17 cellular contexts compared by ENCODE assay signal in the genomic region with DNA sequence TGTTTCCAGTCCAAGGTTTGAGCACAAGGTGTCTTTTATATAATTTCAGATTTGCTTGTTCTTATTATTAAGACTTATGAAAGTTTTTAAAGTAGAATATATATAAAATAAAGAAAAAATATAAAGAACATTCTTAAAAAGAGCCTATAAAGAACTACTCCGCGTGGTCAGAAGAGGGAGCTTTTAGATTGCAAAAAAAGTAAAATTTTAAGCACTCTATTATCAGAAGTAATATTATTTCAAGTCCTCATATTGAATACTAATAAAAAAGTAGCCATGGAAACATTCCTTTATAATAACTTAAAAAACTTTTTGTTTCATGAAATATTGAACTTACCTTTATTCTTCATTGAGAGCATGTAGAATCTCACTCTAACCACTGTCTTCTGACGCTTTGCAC. TPM values are rescaled to one million over a fixed set of nuclear protein-coding genes. Genes with fewer than 3 reads are reported as not detected.
DNase-seq lines count a peak whose midpoint lies in the region; ATAC-seq and TF ChIP-seq lines count a peak whose summit lies in the region.
"Had no signal": no experiment of that assay in that cellular context is flagged by ENCODE, and none has a peak within 500 bp of the region (broad histone marks: within the 10 kb centered on the region; RNA-seq: fewer than 3 reads in every experiment).

No MANE protein-coding gene starts in this region.

- H2AFZ ChIP-seq in SK-N-SH (ENCODE audit: low read depth) (no peak overlapping the region), PC-3 (ENCODE audit: low read length) (no peak overlapping the region)

- ATAC-seq in SK-N-SH treated with all-trans-retinoic acid at 6 μM for 48 hours (no peak), PC-3 (no peak), psoas muscle (no peak), gastroesophageal sphincter (no peak)
- ATAC-seq: stimulated activated naive CD8-positive, alpha-beta T cell treated with anti-CD3 and anti-CD28 coated beads, Interleukin-15, Interleukin-2, amounts not matched to agents 100 U/mL and 50 U/mL, for 24 hours had no signal

- TF ChIP-seq POLR2A in gastroesophageal sphincter (IDR thresholded peaks at IDR 0.05) = no peak

- TF ChIP-seq RAD21 in SK-N-SH (IDR thresholded peaks at IDR 0.05; ENCODE audit: low read length) = peak; percentile 63

- H3K27ac ChIP-seq in SK-N-SH (ENCODE audit: low read depth in 2 of 2, low read length in 1 of 2) = no peak overlapping the region
- no peak overlapping the region for H3K27ac ChIP-seq in PC-3 (ENCODE audit: low read length)
- H3K27ac ChIP-seq in psoas muscle = no peak overlapping the region
- H3K27ac ChIP-seq in tibial artery = no peak overlapping the region
- H3K27ac ChIP-seq in gastroesophageal sphincter = no peak overlapping the region
- H3K27ac ChIP-seq: epithelial cell of prostate, SJSA1 had no signal

- H3K4me3 ChIP-seq in SK-N-SH (ENCODE audit: low read depth in 2 of 2, low read length in 1 of 2) (no peak overlapping the region), PC-3 (ENCODE audit: low read length) (no peak overlapping the region), epithelial cell of esophagus (ENCODE audit: low read length) (no peak overlapping the region), psoas muscle (no peak overlapping the region), tibial artery (no peak overlapping the region), gastroesophageal sphincter (no peak overlapping the region)
- H3K4me3 ChIP-seq: MG63, SJSA1 had no signal

- H3K27me3 ChIP-seq in SK-N-SH (ENCODE audit: insufficient read depth) = no peaks in the 10 kb centered on the region
- peaks cover 20% of the 10 kb centered on the region for H3K27me3 ChIP-seq in PC-3 (ENCODE audit: low read length)
- no peaks in the 10 kb centered on the region for H3K27me3 ChIP-seq in psoas muscle (ENCODE audit: insufficient read depth in 3 of 3, low read length in 2 of 3)
- no peaks in the 10 kb centered on the region for H3K27me3 ChIP-seq in tibial artery
- H3K27me3 ChIP-seq in gastroesophageal sphincter = no peaks in the 10 kb centered on the region
- H3K27me3 ChIP-seq: MG63, SJSA1 had no signal

- DNase-seq in SK-N-SH = no peak
- peak; percentile 16 for DNase-seq in PC-3
- peak; percentile 11 for DNase-seq in epithelial cell of esophagus (ENCODE audit: low read depth)
- no peak for DNase-seq in psoas muscle
- DNase-seq in central memory CD4-positive, alpha-beta T cell = no peak
- DNase-seq in tibial artery = no peak
- DNase-seq: activated CD4-positive, CD25-positive, alpha-beta regulatory T cell; activated T-cell treated with anti-CD3 and anti-CD28 coated beads, Interleukin-2, amount 50 U/mL, for 24 hours; GF-D8; MG63; stimulated activated CD4-positive, alpha-beta T cell treated with anti-CD3 and anti-CD28 coated beads, Interleukin-4, amount 100 ng/mL, for 4 hours; stimulated activated naive CD8-positive, alpha-beta T cell treated with anti-CD3 and anti-CD28 coated beads, Interleukin-15, Interleukin-2, amounts not matched to agents 100 U/mL and 50 U/mL, for 24 hours had no signal

- intact Hi-C loops in PC-3 (cut with micrococcal nuclease) (loop anchor here (5.0 kb wide), 1 partner anchor 310 kb away; no protein-coding TSS in a partner anchor), psoas muscle (cut with DNase I) (no loop called here), tibial artery (cut with DNase I; ENCODE audit: low total_unique reads) (no loop called here)

- H3K9me2 ChIP-seq in SK-N-SH (no peaks in the 10 kb centered on the region), PC-3 (replicated peaks; ENCODE audit: low read length) (no peaks in the 10 kb centered on the region)

- WGBS in SK-N-SH (ENCODE audit: low lambda C conversion rate) = 51% methylated on average over 3 of the region's 3 CpGs
- WGBS in psoas muscle, 3 donors = 71 to 77% (median 73%) methylated on average over 3 of the region's 3 CpGs
- WGBS in gastroesophageal sphincter (ENCODE audit: low coverage in 1 of 2), 2 donors = 63 to 65% methylated on average over 3 of the region's 3 CpGs

- H3K9ac ChIP-seq in SK-N-SH (no peak overlapping the region), PC-3 (ENCODE audit: low read length) (no peak overlapping the region)

- TF ChIP-seq CTCF in SK-N-SH (IDR thresholded peaks at IDR 0.05) (no peak), PC-3 (conservative IDR thresholded peaks at IDR 0.05; ENCODE audit: low read depth, low read length) (peak; percentile 39), epithelial cell of esophagus (IDR thresholded peaks at IDR 0.05; ENCODE audit: insufficient read depth, low read depth, low read length, missing control alignments) (peak; percentile 26), psoas muscle (IDR thresholded peaks at IDR 0.05) (peak; percentile 11), tibial artery (IDR thresholded peaks at IDR 0.05) (no peak), gastroesophageal sphincter (IDR thresholded peaks at IDR 0.05) (no peak)

- H3K79me2 ChIP-seq in SK-N-SH (ENCODE audit: insufficient read depth) = no peaks in the 10 kb centered on the region
- no peaks in the 10 kb centered on the region for H3K79me2 ChIP-seq in PC-3 (ENCODE audit: low read length)

- H3K4me1 ChIP-seq in SK-N-SH (ENCODE audit: control insufficient read depth in 1 of 2, insufficient read depth in 2 of 2, low read depth in 1 of 2, low read length in 1 of 2) = no peaks in the 10 kb centered on the region
- H3K4me1 ChIP-seq in PC-3 (ENCODE audit: insufficient read depth, low read length) = no peaks in the 10 kb centered on the region
- no peaks in the 10 kb centered on the region for H3K4me1 ChIP-seq in psoas muscle
- no peaks in the 10 kb centered on the region for H3K4me1 ChIP-seq in tibial artery
- H3K4me1 ChIP-seq in gastroesophageal sphincter = no peaks in the 10 kb centered on the region
- H3K4me1 ChIP-seq: SJSA1 had no signal

- no peak overlapping the region for H3K4me2 ChIP-seq in SK-N-SH
- no peak overlapping the region for H3K4me2 ChIP-seq in PC-3 (ENCODE audit: low read length)

- H4K20me1 ChIP-seq in SK-N-SH (ENCODE audit: insufficient read depth) (no peaks in the 10 kb centered on the region), PC-3 (ENCODE audit: low read length) (no peaks in the 10 kb centered on the region)

- H3K9me3 ChIP-seq in SK-N-SH (no peaks in the 10 kb centered on the region), PC-3 (ENCODE audit: low read length) (no peaks in the 10 kb centered on the region), psoas muscle (no peaks in the 10 kb centered on the region), tibial artery (no peaks in the 10 kb centered on the region), gastroesophageal sphincter (no peaks in the 10 kb centered on the region)
- H3K9me3 ChIP-seq: MG63, SJSA1 had no signal

- no TSS peak for BruUV-seq in PC-3 (replicated peaks; lab: Mats Ljungman, UMichigan)

- H3F3A ChIP-seq in SK-N-SH (replicated peaks; ENCODE audit: insufficient read depth) (no peaks in the 10 kb centered on the region), PC-3 (ENCODE audit: low read length, unreplicated experiment) (no peaks in the 10 kb centered on the region)

- TF ChIP-seq EP300 in SK-N-SH (IDR thresholded peaks at IDR 0.05; ENCODE audit: borderline replicate concordance in 1 of 2, low read depth in 1 of 2, low read length in 1 of 2) (no peak), gastroesophageal sphincter (IDR thresholded peaks at IDR 0.05) (no peak)

- POLR2A ChIA-PET in SK-N-SH (lab: Yijun Ruan, JAX) (no interaction called here), PC-3 (lab: Charles Lee; ENCODE audit: unreplicated experiment) (interaction anchor here (0.6 kb wide), 1 partner anchor 28 kb away, joined by 7 read pairs; no protein-coding TSS in a partner anchor)

- CTCF ChIA-PET in SK-N-SH (lab: Yijun Ruan, JAX) = interaction anchor here (0.6 to 1.4 kb wide), 4 partner anchors 10 to 256 kb away, joined by 3 to 5 read pairs (median 4); no protein-coding TSS in a partner anchor
- CTCF ChIA-PET in PC-3 (lab: Charles Lee) = interaction anchor here (0.6 kb wide), 2 partner anchors 247 to 1362 kb away, joined by 3 read pairs; no protein-coding TSS in a partner anchor

- no peaks in the 10 kb centered on the region for H3K36me3 ChIP-seq in SK-N-SH (replicated peaks in 1 of 2; ENCODE audit: control insufficient read depth in 1 of 2, insufficient read depth in 2 of 2, low read length in 1 of 2)
- H3K36me3 ChIP-seq in PC-3 (ENCODE audit: low read depth, low read length) = no peaks in the 10 kb centered on the region
- no peaks in the 10 kb centered on the region for H3K36me3 ChIP-seq in psoas muscle (ENCODE audit: insufficient read depth in 1 of 2, low read depth in 1 of 2)
- no peaks in the 10 kb centered on the region for H3K36me3 ChIP-seq in tibial artery
- no peaks in the 10 kb centered on the region for H3K36me3 ChIP-seq in gastroesophageal sphincter
- H3K36me3 ChIP-seq: MG63, SJSA1 had no signal

TF ChIP-seq in SK-N-SH, 30 proteins besides CTCF, POLR2A, EP300 and RAD21 (continues in another document):
- TF ChIP-seq FOXM1 (IDR thresholded peaks at IDR 0.05; ENCODE audit: low read depth) (no peak), RFX5 (IDR thresholded peaks at IDR 0.05; ENCODE audit: low read length) (no peak), ELF1 (IDR thresholded peaks at IDR 0.05) (no peak), GATA2 (CRISPR knock-in tag; IDR thresholded peaks at IDR 0.05) (no peak), TCF12 (IDR thresholded peaks at IDR 0.05) (no peak), JUND (IDR thresholded peaks at IDR 0.05) (no peak)
- TF ChIP-seq, protein P1, sequence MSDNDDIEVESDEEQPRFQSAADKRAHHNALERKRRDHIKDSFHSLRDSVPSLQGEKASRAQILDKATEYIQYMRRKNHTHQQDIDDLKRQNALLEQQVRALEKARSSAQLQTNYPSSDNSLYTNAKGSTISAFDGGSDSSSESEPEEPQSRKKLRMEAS (IDR thresholded peaks at IDR 0.05; ENCODE audit: low read depth) = no peak

TF ChIP-seq in SK-N-SH treated with all-trans-retinoic acid at 6 μM for 48 hours, 23 proteins besides CTCF, POLR2A, EP300 and RAD21 (continues in another document):
- TF ChIP-seq ZFP3 (CRISPR knock-in tag; IDR thresholded peaks at IDR 0.05) = no peak
- TF ChIP-seq RARB (CRISPR knock-in tag; IDR thresholded peaks at IDR 0.05) = no peak
- TF ChIP-seq SNAI2 (CRISPR knock-in tag; IDR thresholded peaks at IDR 0.05) = no peak
- TF ChIP-seq ZNF70 (CRISPR knock-in tag; IDR thresholded peaks at IDR 0.05) = no peak
- no peak for TF ChIP-seq ARNTL (CRISPR knock-in tag; IDR thresholded peaks at IDR 0.05; ENCODE audit: borderline replicate concordance, low read depth)
- no peak for TF ChIP-seq TCF4 (CRISPR knock-in tag; IDR thresholded peaks at IDR 0.05; ENCODE audit: borderline replicate concordance)
- TF ChIP-seq CSDC2 (CRISPR knock-in tag; IDR thresholded peaks at IDR 0.05) = no peak

RNA-seq across cellular contexts. Expression of a gene that starts 51.4 kb away (rescaled TPM):
- polyA plus RNA-seq in SK-N-SH (2012; rRNA removed) (not detected in 2 replicates), psoas muscle (not detected)
- not detected in 2 replicates for polyA plus RNA-seq in SK-N-SH (2012; cell fraction: cytosol; rRNA removed)
- not detected in 2 replicates for polyA plus RNA-seq in SK-N-SH (2012; cell fraction: nucleus; rRNA removed)
- total RNA-seq in PC-3 (2014; rRNA removed) (not detected in 2 replicates), psoas muscle (not detected), gastroesophageal sphincter (not detected)
- total RNA-seq: renal cortical epithelial cell, SJSA1 had no signal

Comparison
In these comparisons a context has a peak if more than half of its experiments do, and no peak if none do; other contexts are left out.
1. DNase-seq: peak in PC-3 (single experiment) and epithelial cell of esophagus (single experiment); none in SK-N-SH (single experiment), psoas muscle (0 of 2), central memory CD4-positive, alpha-beta T cell (single experiment) and tibial artery (0 of 2).
2. CTCF ChIP-seq: peak in PC-3 (single experiment), epithelial cell of esophagus (single experiment) and psoas muscle (single experiment); none in SK-N-SH (single experiment), tibial artery (0 of 2) and gastroesophageal sphincter (0 of 4).